1 cellular context compared by ENCODE assay signal in the genomic region with DNA sequence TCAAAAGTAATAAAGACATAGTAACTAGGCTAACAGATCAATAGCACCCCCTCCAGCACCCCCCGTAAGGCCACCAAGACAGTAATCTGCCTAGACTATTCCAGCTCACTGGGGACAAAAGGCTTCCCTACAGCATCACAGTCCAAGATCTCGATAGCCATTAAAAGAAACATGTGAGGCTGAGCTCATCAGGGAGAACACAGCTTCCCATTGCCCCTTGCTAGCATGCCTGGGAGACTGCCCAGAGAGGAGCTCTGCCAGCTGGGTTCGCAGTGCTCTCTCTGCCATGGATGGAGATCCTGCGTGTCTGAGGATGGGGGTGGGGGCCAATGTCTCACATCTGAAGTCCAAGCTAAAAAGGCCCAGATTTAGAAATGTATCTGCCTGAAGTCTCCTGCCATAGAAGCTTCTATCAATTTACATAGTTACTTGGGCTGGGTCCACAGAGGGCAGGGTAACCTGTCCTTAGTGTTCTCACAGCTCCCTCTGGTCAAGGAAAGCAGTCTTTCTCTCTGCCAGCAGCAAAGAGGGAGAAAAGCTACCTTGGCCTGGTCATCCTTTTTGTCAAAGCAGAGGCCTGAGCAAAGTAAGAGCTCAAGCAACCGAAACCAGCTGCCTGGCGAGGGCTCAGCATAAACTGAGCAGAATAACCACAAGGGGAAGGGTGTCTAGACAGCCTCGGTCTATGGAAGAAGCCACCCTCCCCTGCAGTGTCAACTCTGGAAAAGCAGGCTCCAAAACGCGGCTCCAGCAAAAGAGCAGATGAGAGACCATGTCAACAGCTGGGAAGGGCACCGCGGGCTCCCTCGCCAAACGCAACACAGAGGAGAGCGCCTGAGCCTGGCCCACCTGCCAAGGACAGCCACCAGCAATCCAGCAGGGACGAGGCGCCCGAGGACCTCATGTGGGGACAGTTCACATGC.
TF ChIP-seq lines count a peak whose summit lies in the region.

No MANE protein-coding gene starts in this region.

TF ChIP-seq in IMR-90, 13 proteins besides CTCF, POLR2A, EP300 and RAD21 (continued from another document):
- TF ChIP-seq, protein P1, sequence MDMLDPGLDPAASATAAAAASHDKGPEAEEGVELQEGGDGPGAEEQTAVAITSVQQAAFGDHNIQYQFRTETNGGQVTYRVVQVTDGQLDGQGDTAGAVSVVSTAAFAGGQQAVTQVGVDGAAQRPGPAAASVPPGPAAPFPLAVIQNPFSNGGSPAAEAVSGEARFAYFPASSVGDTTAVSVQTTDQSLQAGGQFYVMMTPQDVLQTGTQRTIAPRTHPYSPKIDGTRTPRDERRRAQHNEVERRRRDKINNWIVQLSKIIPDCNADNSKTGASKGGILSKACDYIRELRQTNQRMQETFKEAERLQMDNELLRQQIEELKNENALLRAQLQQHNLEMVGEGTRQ (IDR thresholded peaks at IDR 0.05; ENCODE audit: low read depth, low read length): no peak
- TF ChIP-seq SMC3 (IDR thresholded peaks at IDR 0.05; ENCODE audit: low read depth, low read length): no peak
